ENCODE assay signal across 25 cellular contexts in the genomic region with DNA sequence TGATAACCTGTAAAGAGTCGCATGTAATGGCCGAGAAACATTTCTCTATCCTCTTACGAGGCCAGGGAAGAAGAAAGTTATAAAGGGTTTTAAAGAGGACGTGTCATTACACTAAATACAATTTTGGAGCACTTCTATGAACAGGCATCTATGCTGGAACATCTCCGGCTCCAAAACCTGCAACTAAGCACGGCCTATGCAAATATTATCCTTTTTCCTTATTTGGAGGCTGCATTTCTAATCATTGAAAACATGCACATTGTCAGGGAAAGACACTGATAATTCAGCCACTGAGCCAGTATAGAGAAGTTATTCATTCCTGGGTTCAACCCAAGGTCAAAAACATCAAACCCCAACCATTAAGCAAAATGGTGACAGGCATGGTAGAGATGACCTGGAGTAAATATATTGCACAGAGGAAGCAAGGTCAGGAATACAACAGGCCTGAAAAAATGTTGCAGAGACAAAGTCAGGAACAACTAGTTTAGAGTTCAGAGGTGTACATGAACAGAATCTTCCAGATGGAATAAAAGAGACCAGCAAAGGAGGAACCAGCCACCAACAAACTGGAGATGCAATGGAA.
"Had no signal": no experiment of that assay in that cellular context is flagged by ENCODE, and none has a peak within 500 bp of the region (broad histone marks: within the 10 kb centered on the region; RNA-seq: fewer than 3 reads in every experiment).

No MANE protein-coding gene starts in this region.

- H3K27ac ChIP-seq: lower lobe of right lung, prostate gland, right atrium auricular region, sigmoid colon, stomach, thyroid gland, vagina had no signal

- H3K4me3 Mint-ChIP-seq: effector memory CD8-positive, alpha-beta T cell; immature natural killer cell; natural killer cell; stimulated activated effector memory CD8-positive, alpha-beta T cell treated with anti-CD3 and anti-CD28 coated beads, Interleukin-12 subunit alpha, Interleukin-12 subunit beta, amount 100 ng/mL, for 72 hours had no signal

- FAIRE-seq: endometrium, frontal cortex had no signal

- DNase-seq: cortex of kidney; effector memory CD8-positive, alpha-beta T cell; erythroblast; hypothalamus; immature natural killer cell; islet precursor cell; kidney glomerular epithelial cell; left colon; left ventricle myocardium superior; lower lobe of right lung; natural killer cell; nucleus accumbens; sigmoid colon; stimulated activated CD4-positive, alpha-beta T cell treated with anti-CD3 and anti-CD28 coated beads, Interleukin-2, amount 100 ng/mL, for 24 hours; stimulated activated CD4-positive, alpha-beta T cell treated with anti-CD3 and anti-CD28 coated beads, Interleukin-4, amount 100 ng/mL, for 24 hours; stimulated activated naive CD4-positive, alpha-beta T cell treated with Interleukin-2 at 50 U/mL for 16 hours; stomach; thyroid gland; trophoblast cell had no signal

- ATAC-seq: effector memory CD8-positive, alpha-beta T cell; left colon; left ventricle myocardium superior; lower lobe of right lung; natural killer cell; stimulated activated effector memory CD8-positive, alpha-beta T cell treated with anti-CD3 and anti-CD28 coated beads, Interleukin-12 subunit alpha, Interleukin-12 subunit beta, amount 100 ng/mL, for 72 hours had no signal

- H3K36me3 Mint-ChIP-seq: immature natural killer cell; natural killer cell; stimulated activated effector memory CD8-positive, alpha-beta T cell treated with anti-CD3 and anti-CD28 coated beads, Interleukin-12 subunit alpha, Interleukin-12 subunit beta, amount 100 ng/mL, for 72 hours had no signal

- H3K4me1 Mint-ChIP-seq: immature natural killer cell; natural killer cell; stimulated activated effector memory CD8-positive, alpha-beta T cell treated with anti-CD3 and anti-CD28 coated beads, Interleukin-12 subunit alpha, Interleukin-12 subunit beta, amount 100 ng/mL, for 72 hours had no signal

- H3K27me3 ChIP-seq: right atrium auricular region, sigmoid colon, stomach, thyroid gland, vagina had no signal

- H3K9me3 ChIP-seq: lower lobe of right lung, prostate gland, right atrium auricular region, sigmoid colon, stomach, thyroid gland, vagina had no signal

- H3K4me1 ChIP-seq: lower lobe of right lung, prostate gland, right atrium auricular region, stomach, thyroid gland had no signal

- H3K4me3 ChIP-seq: lower lobe of right lung, prostate gland, right atrium auricular region, sigmoid colon, stomach, thyroid gland, vagina had no signal

- H3K36me3 ChIP-seq: lower lobe of right lung, prostate gland, right atrium auricular region, sigmoid colon, stomach, thyroid gland, vagina had no signal

- H3K27me3 Mint-ChIP-seq: effector memory CD8-positive, alpha-beta T cell had no signal

- H3K27ac Mint-ChIP-seq: effector memory CD8-positive, alpha-beta T cell; immature natural killer cell; natural killer cell; stimulated activated effector memory CD8-positive, alpha-beta T cell treated with anti-CD3 and anti-CD28 coated beads, Interleukin-12 subunit alpha, Interleukin-12 subunit beta, amount 100 ng/mL, for 72 hours had no signal
